In genomic region chr6:133741375-133741861, GRCh38 we compare ENCODE assay signal across 1 cellular context.
TF ChIP-seq lines count a peak whose summit lies in the region.

No MANE protein-coding gene starts in this region.

TF ChIP-seq in HCT116, 20 proteins besides CTCF, POLR2A, EP300 and RAD21 (continued from another document):
- TF ChIP-seq TCF7L2 (IDR thresholded peaks at IDR 0.05; ENCODE audit: borderline replicate concordance, extremely low read depth, insufficient read depth, insufficient read length): no peak
